Comparison of ENCODE assay signal across 1 cellular context in genomic region chr6:39553029-39553428, GRCh38.
TF ChIP-seq lines count a peak whose summit lies in the region.

No MANE protein-coding gene starts in this region.

TF ChIP-seq in WTC11, 78 proteins besides CTCF, POLR2A, EP300 and RAD21 (continued from another document):
- no peak for TF ChIP-seq ZNF671 (CRISPR knock-in tag; IDR thresholded peaks at IDR 0.05)
- TF ChIP-seq CREB1 (CRISPR knock-in tag; IDR thresholded peaks at IDR 0.05), result no peak
- TF ChIP-seq, protein P1, sequence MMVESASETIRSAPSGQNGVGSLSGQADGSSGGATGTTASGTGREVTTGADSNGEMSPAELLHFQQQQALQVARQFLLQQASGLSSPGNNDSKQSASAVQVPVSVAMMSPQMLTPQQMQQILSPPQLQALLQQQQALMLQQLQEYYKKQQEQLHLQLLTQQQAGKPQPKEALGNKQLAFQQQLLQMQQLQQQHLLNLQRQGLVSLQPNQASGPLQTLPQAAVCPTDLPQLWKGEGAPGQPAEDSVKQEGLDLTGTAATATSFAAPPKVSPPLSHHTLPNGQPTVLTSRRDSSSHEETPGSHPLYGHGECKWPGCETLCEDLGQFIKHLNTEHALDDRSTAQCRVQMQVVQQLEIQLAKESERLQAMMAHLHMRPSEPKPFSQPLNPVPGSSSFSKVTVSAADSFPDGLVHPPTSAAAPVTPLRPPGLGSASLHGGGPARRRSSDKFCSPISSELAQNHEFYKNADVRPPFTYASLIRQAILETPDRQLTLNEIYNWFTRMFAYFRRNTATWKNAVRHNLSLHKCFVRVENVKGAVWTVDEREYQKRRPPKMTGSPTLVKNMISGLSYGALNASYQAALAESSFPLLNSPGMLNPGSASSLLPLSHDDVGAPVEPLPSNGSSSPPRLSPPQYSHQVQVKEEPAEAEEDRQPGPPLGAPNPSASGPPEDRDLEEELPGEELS (CRISPR knock-in tag; IDR thresholded peaks at IDR 0.05), result no peak
- TF ChIP-seq, protein P2, sequence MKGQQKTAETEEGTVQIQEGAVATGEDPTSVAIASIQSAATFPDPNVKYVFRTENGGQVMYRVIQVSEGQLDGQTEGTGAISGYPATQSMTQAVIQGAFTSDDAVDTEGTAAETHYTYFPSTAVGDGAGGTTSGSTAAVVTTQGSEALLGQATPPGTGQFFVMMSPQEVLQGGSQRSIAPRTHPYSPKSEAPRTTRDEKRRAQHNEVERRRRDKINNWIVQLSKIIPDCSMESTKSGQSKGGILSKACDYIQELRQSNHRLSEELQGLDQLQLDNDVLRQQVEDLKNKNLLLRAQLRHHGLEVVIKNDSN (CRISPR knock-in tag; IDR thresholded peaks at IDR 0.05), result no peak
- no peak for TF ChIP-seq TEAD4 (CRISPR knock-in tag; IDR thresholded peaks at IDR 0.05)
- TF ChIP-seq PRDM15 (CRISPR knock-in tag; IDR thresholded peaks at IDR 0.05), result no peak
- TF ChIP-seq ZBTB21 (CRISPR knock-in tag; IDR thresholded peaks at IDR 0.05; ENCODE audit: borderline replicate concordance), result no peak
- TF ChIP-seq ZNF425 (CRISPR knock-in tag; conservative IDR thresholded peaks at IDR 0.05), result no peak
- TF ChIP-seq ZNF317 (CRISPR knock-in tag; IDR thresholded peaks at IDR 0.05; ENCODE audit: borderline replicate concordance, low read depth), result no peak
- TF ChIP-seq, protein P3, sequence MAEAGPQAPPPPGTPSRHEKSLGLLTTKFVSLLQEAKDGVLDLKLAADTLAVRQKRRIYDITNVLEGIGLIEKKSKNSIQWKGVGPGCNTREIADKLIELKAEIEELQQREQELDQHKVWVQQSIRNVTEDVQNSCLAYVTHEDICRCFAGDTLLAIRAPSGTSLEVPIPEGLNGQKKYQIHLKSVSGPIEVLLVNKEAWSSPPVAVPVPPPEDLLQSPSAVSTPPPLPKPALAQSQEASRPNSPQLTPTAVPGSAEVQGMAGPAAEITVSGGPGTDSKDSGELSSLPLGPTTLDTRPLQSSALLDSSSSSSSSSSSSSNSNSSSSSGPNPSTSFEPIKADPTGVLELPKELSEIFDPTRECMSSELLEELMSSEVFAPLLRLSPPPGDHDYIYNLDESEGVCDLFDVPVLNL (CRISPR knock-in tag; IDR thresholded peaks at IDR 0.05; ENCODE audit: borderline replicate concordance, low read depth), result no peak
TF ChIP-seq in WTC11: peak in this region for 0.
